Comparison of ENCODE assay signal across 1 cellular context in genomic region chr1:70411360-70411844, GRCh38.
A peak's percentile ranks its signal among the peaks of the same experiment; 100 is the strongest.
TF ChIP-seq lines count a peak whose summit lies in the region.

No MANE protein-coding gene starts in this region.

TF ChIP-seq in HEK293, 187 proteins besides CTCF, POLR2A, EP300 and RAD21 (continued from another document):
- TF ChIP-seq PRDM2 (tag by site-specific recombination; IDR thresholded peaks at IDR 0.05; ENCODE audit: borderline replicate concordance) (no peak), ZNF777 (tag by site-specific recombination; IDR thresholded peaks at IDR 0.05; ENCODE audit: borderline replicate concordance) (peak; percentile 75; the same call in 1 of the 2 replicates), YY1 (tag by site-specific recombination; IDR thresholded peaks at IDR 0.05) (no peak)
